Comparison of ENCODE assay signal across 8 cellular contexts in genomic region chr3:1082024-1082633, GRCh38. TPM values are rescaled to one million over a fixed set of nuclear protein-coding genes. Genes with fewer than 3 reads are reported as not detected.
DNase-seq lines count a peak whose midpoint lies in the region; ATAC-seq and TF ChIP-seq lines count a peak whose summit lies in the region.

No MANE protein-coding gene starts in this region.

- H3K36me3 Mint-ChIP-seq in activated CD4-positive, alpha-beta memory T cell treated with anti-CD3 and anti-CD28 coated beads for 36 hours, result no peaks in the 10 kb centered on the region

- POLR2A ChIA-PET in Panc1 (lab: Charles Lee), result no interaction called here
- POLR2A ChIA-PET in activated CD4-positive, alpha-beta memory T cell treated with anti-CD3 and anti-CD28 coated beads for 36 hours (lab: Charles Lee), result no interaction called here

- ATAC-seq in HG02610 (IDR thresholded peaks at IDR 0.05; ENCODE audit: unreplicated experiment) (peak; percentile 47), Panc1 (no peak)

- no peak for TF ChIP-seq POLR2A in sigmoid colon (IDR thresholded peaks at IDR 0.05)

- H3K27me3 Mint-ChIP-seq in activated CD4-positive, alpha-beta memory T cell treated with anti-CD3 and anti-CD28 coated beads for 36 hours, result no peaks in the 10 kb centered on the region

- CTCF ChIA-PET in Panc1 (lab: Charles Lee), result no interaction called here
- CTCF ChIA-PET in activated CD4-positive, alpha-beta memory T cell treated with anti-CD3 and anti-CD28 coated beads for 36 hours (lab: Charles Lee), result interaction anchor here (0.7 kb wide), 1 partner anchor 1840 kb away, joined by 3 read pairs; no protein-coding TSS in a partner anchor

- H3K27me3 ChIP-seq in Panc1 (ENCODE audit: control insufficient read depth, insufficient read depth, low read length) (no peaks in the 10 kb centered on the region), sigmoid colon (no peaks in the 10 kb centered on the region)

- H3K4me3 Mint-ChIP-seq in activated CD4-positive, alpha-beta memory T cell treated with anti-CD3 and anti-CD28 coated beads for 36 hours, result no peak overlapping the region

- no peak for TF ChIP-seq EP300 in sigmoid colon (IDR thresholded peaks at IDR 0.05)

- no peak overlapping the region for H3K27ac ChIP-seq in Panc1 (ENCODE audit: low read length)
- H3K27ac ChIP-seq in sigmoid colon, result no peak overlapping the region

- H3K4me1 Mint-ChIP-seq in activated CD4-positive, alpha-beta memory T cell treated with anti-CD3 and anti-CD28 coated beads for 36 hours (ENCODE audit: low read depth), result no peaks in the 10 kb centered on the region

- 50 to 62% methylated on average over 2 of the region's 2 CpGs for WGBS in sigmoid colon, 2 donors

- H3K4me3 ChIP-seq in Panc1 (ENCODE audit: low read depth in 2 of 2, low read length in 2 of 2), result no peak overlapping the region
- H3K4me3 ChIP-seq in foreskin fibroblast (ENCODE audit: low read depth in 1 of 2, low read length in 2 of 2), result no peak overlapping the region
- H3K4me3 ChIP-seq in sigmoid colon, result no peak overlapping the region

- DNase-seq in NCI-H510A treated with DMSO at 0.1 percent for 48 hours (lab: John Stamatoyannopoulos, UW) (peak; percentile 35), NCI-H510A (lab: John Stamatoyannopoulos, UW) (no peak), Panc1 (ENCODE audit: low read depth, low spot score) (no peak), foreskin fibroblast (peak in 1 of 2 donors; percentile 50), sigmoid colon (no peak), GOT3 (lab: John Stamatoyannopoulos, UW) (no peak)
- no peak for DNase-seq in activated CD4-positive, alpha-beta memory T cell treated with anti-CD3 and anti-CD28 coated beads for 36 hours

- H3K36me3 ChIP-seq in Panc1 (ENCODE audit: control insufficient read depth, insufficient read depth, low read length) (no peaks in the 10 kb centered on the region; the same call in 1 of the 2 replicates), sigmoid colon (no peaks in the 10 kb centered on the region)

- intact Hi-C loops in Panc1 (cut with micrococcal nuclease; ENCODE audit: unreplicated experiment) (no loop called here), sigmoid colon (cut with DNase I) (no loop called here)
- intact Hi-C loops in activated CD4-positive, alpha-beta memory T cell treated with anti-CD3 and anti-CD28 coated beads for 36 hours (cut with micrococcal nuclease), result no loop called here

- TF ChIP-seq CTCF in Panc1 (IDR thresholded peaks at IDR 0.05) (peak; percentile 57), foreskin fibroblast (IDR thresholded peaks at IDR 0.05; ENCODE audit: low read depth, low read length) (peak; percentile 40), sigmoid colon (IDR thresholded peaks at IDR 0.05) (peak in 3 of 4 experiments; percentile 36 to 40 (median 36))

- H3K4me1 ChIP-seq in Panc1 (ENCODE audit: control insufficient read depth, insufficient read depth, low read length) (no peaks in the 10 kb centered on the region), sigmoid colon (peaks cover 0 to 4% (median 0%) of the 10 kb centered on the region in 4 donors)

- BruUV-seq in Panc1 (replicated peaks; lab: Mats Ljungman, UMichigan), result no TSS peak

- no peak overlapping the region for H3K27ac Mint-ChIP-seq in activated CD4-positive, alpha-beta memory T cell treated with anti-CD3 and anti-CD28 coated beads for 36 hours

- H3K9me3 Mint-ChIP-seq in activated CD4-positive, alpha-beta memory T cell treated with anti-CD3 and anti-CD28 coated beads for 36 hours, result peaks cover 13% of the 10 kb centered on the region

- in situ Hi-C loops in Panc1 (cut with HindIII; ENCODE audit: low pct_unique_long_range_greater_than_20kb, low sequenced_read_pairs), result no loop called here

- H3K9me3 ChIP-seq in Panc1 (ENCODE audit: control insufficient read depth, insufficient read depth, low read depth, low read length) (no peaks in the 10 kb centered on the region), sigmoid colon (no peaks in the 10 kb centered on the region)

RNA-seq across cellular contexts. Expression of gene CNTN6, which starts 10.7 kb away (rescaled TPM):
- not detected for total RNA-seq in Panc1 (2021; ENCODE audit: unreplicated experiment)
- polyA plus RNA-seq in Panc1 (2012; ENCODE audit: insufficient read length), result not detected
- total RNA-seq in sigmoid colon, result under 1 TPM in 2 of 4 donors, not detected in 2; 0.14 to 0.71 TPM
- polyA plus RNA-seq in sigmoid colon, result under 1 TPM in 1 of 3 donors, not detected in 2; 0.04 TPM
- total RNA-seq in activated CD4-positive, alpha-beta memory T cell treated with anti-CD3 and anti-CD28 coated beads for 36 hours, result not detected
